Comparison of ENCODE assay signal across 8 cellular contexts in genomic region chr7:107890493-107890961, GRCh38. TPM values are rescaled to one million over a fixed set of nuclear protein-coding genes. Genes with fewer than 3 reads are reported as not detected.
A peak's percentile ranks its signal among the peaks of the same experiment; 100 is the strongest.
DNase-seq lines count a peak whose midpoint lies in the region; ATAC-seq, FAIRE-seq and TF ChIP-seq lines count a peak whose summit lies in the region.

No MANE protein-coding gene starts in this region.

- peak overlapping the region; percentile 95 for H3K9ac ChIP-seq in NT2/D1 (ENCODE audit: insufficient read length, low read depth)
- no peak overlapping the region for H3K9ac ChIP-seq in endodermal cell (ENCODE audit: extremely low read depth, low read length, poor library complexity, severe bottlenecking)

- H3K4me2 ChIP-seq in GM23338, result peak overlapping the region; percentile 85

- DNase-seq in GM12864 (ENCODE audit: low read depth), result no peak
- peak; percentile 11 for DNase-seq in GM23338 (ENCODE audit: low spot score)
- DNase-seq in NT2/D1 (ENCODE audit: low read depth, low spot score), result no peak
- DNase-seq in endodermal cell, result no peak
- DNase-seq in RCC 7860 (ENCODE audit: low spot score), result no peak
- DNase-seq in DMS114 treated with DMSO at 0.1 percent for 48 hours (lab: John Stamatoyannopoulos, UW; ENCODE audit: unreplicated experiment), result no peak
- no peak for DNase-seq in AG08395 (ENCODE audit: low spot score)

- H3K36me3 Mint-ChIP-seq in GM23338 (ENCODE audit: low read depth), result peaks cover 9% of the 10 kb centered on the region
- H3K36me3 Mint-ChIP-seq in endodermal cell (ENCODE audit: low read depth), result peaks cover 24% of the 10 kb centered on the region
- H3K36me3 Mint-ChIP-seq in nephron (ENCODE audit: low read depth), result peaks cover 24% of the 10 kb centered on the region

- H3K4me1 ChIP-seq in GM23338 (ENCODE audit: insufficient read depth) (peaks cover 8% of the 10 kb centered on the region; the same call in 1 of the 2 replicates), NT2/D1 (ENCODE audit: insufficient read depth, insufficient read length) (no peaks in the 10 kb centered on the region), endodermal cell (ENCODE audit: control insufficient read depth, insufficient read depth, low read length) (no peaks in the 10 kb centered on the region)

- peaks cover 10% of the 10 kb centered on the region for H3K4me1 Mint-ChIP-seq in GM23338
- H3K4me1 Mint-ChIP-seq in endodermal cell, result peaks cover 16% of the 10 kb centered on the region
- H3K4me1 Mint-ChIP-seq in nephron, result peaks cover 24% of the 10 kb centered on the region

- H3K27ac Mint-ChIP-seq in GM23338 (peak overlapping the region; percentile 99; the same call in 1 of the 2 replicates), endodermal cell (peak overlapping the region; percentile 98), nephron (peak overlapping the region; percentile 83 to 98 (median 95))

- FAIRE-seq in RCC 7860 (lab: Jason Lieb, UNC), result no peak

- H3K9me3 Mint-ChIP-seq in GM23338, result peaks cover 5% of the 10 kb centered on the region; the same call in 1 of the 3 replicates
- peaks cover 6% of the 10 kb centered on the region for H3K9me3 Mint-ChIP-seq in endodermal cell
- no peaks in the 10 kb centered on the region for H3K9me3 Mint-ChIP-seq in nephron

- peak; percentile 3; the same call in 2 of the 3 replicates for ATAC-seq in GM23338

- TF ChIP-seq CTCF in GM12864 (IDR thresholded peaks at IDR 0.05; ENCODE audit: low read depth, low read length, missing control alignments), result no peak
- no peak for TF ChIP-seq CTCF in GM23338 (conservative IDR thresholded peaks at IDR 0.05; ENCODE audit: low read depth in 2 of 2)
- no peak for TF ChIP-seq CTCF in endodermal cell (conservative IDR thresholded peaks at IDR 0.05)
- no peak for TF ChIP-seq CTCF in nephron (IDR thresholded peaks at IDR 0.05; ENCODE audit: unreplicated experiment in 3 of 3)

- H3F3A ChIP-seq in GM23338 (replicated peaks; ENCODE audit: low read depth), result no peaks in the 10 kb centered on the region

- peak overlapping the region; percentile 95 for H2AFZ ChIP-seq in GM23338

- H3K27me3 Mint-ChIP-seq in GM23338 (ENCODE audit: insufficient read depth, low read depth, poor library complexity), result peaks cover 4% of the 10 kb centered on the region
- peaks cover 8% of the 10 kb centered on the region for H3K27me3 Mint-ChIP-seq in endodermal cell (ENCODE audit: insufficient read depth)
- H3K27me3 Mint-ChIP-seq in nephron (ENCODE audit: low read depth), result no peaks in the 10 kb centered on the region

- peaks cover 42% of the 10 kb centered on the region for H3K79me2 ChIP-seq in GM23338 (replicated peaks; ENCODE audit: insufficient read depth)

- 0 out of 2 replicates have a peak, but pooled peaks cover 3% of the 10 kb centered on the region for H4K20me1 ChIP-seq in GM23338 (replicated peaks; ENCODE audit: insufficient read depth)

- no peaks in the 10 kb centered on the region; the same call in 1 of the 2 replicates for H3K36me3 ChIP-seq in GM23338 (ENCODE audit: insufficient read depth)
- peaks cover 27% of the 10 kb centered on the region for H3K36me3 ChIP-seq in NT2/D1 (ENCODE audit: insufficient read depth, insufficient read length, low read length)
- peaks cover 23% of the 10 kb centered on the region for H3K36me3 ChIP-seq in endodermal cell (ENCODE audit: control insufficient read depth, insufficient read depth, low read length)

- H3K27ac ChIP-seq in GM23338 (ENCODE audit: low read depth), result no peak overlapping the region
- H3K27ac ChIP-seq in endodermal cell (ENCODE audit: low read depth, low read length), result no peak overlapping the region

- no peaks in the 10 kb centered on the region for H3K9me2 ChIP-seq in GM23338 (ENCODE audit: insufficient read depth)

- 51 to 60% methylated on average over 3 to 6 of the region's 7 CpGs for WGBS in endodermal cell (ENCODE audit: insufficient coverage in 1 of 2, insufficient read length in 1 of 2), 2 experiments

- H3K27me3 ChIP-seq in GM23338 (ENCODE audit: insufficient read depth) (no peaks in the 10 kb centered on the region), NT2/D1 (ENCODE audit: insufficient read depth, insufficient read length) (no peaks in the 10 kb centered on the region), endodermal cell (ENCODE audit: control insufficient read depth, insufficient read depth, low read length, poor library complexity, severe bottlenecking) (peaks cover 9% of the 10 kb centered on the region)

- H3K4me3 Mint-ChIP-seq in GM23338, result peak overlapping the region; percentile 99
- H3K4me3 Mint-ChIP-seq in endodermal cell, result peak overlapping the region; percentile 89
- peak overlapping the region; percentile 96 to 97 (median 97) for H3K4me3 Mint-ChIP-seq in nephron

- H3K9me3 ChIP-seq in NT2/D1 (ENCODE audit: insufficient read depth, low read length) (no peaks in the 10 kb centered on the region), endodermal cell (ENCODE audit: control insufficient read depth, low read length) (no peaks in the 10 kb centered on the region)

- peak overlapping the region; percentile 85 for H3K4me3 ChIP-seq in GM12864 (ENCODE audit: low read depth, low read length)
- peak overlapping the region; percentile 80 for H3K4me3 ChIP-seq in GM23338
- H3K4me3 ChIP-seq in NT2/D1 (ENCODE audit: insufficient read length, low read depth), result peak overlapping the region; percentile 90
- H3K4me3 ChIP-seq in endodermal cell (ENCODE audit: low read length), result peak overlapping the region; percentile 93

TF ChIP-seq in GM23338, 12 proteins besides CTCF, POLR2A, EP300 and RAD21 (continues in another document):
- TF ChIP-seq POLR2AphosphoS5 (IDR thresholded peaks at IDR 0.05; ENCODE audit: low read depth) (no peak), ETS1 (IDR thresholded peaks at IDR 0.05) (no peak), CREB1 (CRISPR knock-in tag; IDR thresholded peaks at IDR 0.05; ENCODE audit: low read depth) (no peak)

RNA-seq across cellular contexts. Expression of gene DLD, which starts 0.5 kb away (rescaled TPM):
- 68.6 and 76.2 TPM in 2 replicates for total RNA-seq in GM23338 (2014; rRNA removed; shearing (Covaris generic))
- 28.8 and 38.1 TPM in 2 replicates for polyA plus RNA-seq in GM23338 (2016; fragmentation: Nextera tagmentation; extraction: Ambion mirVana)
- 10 to 100 TPM; 82.4 to 82.5 TPM for total RNA-seq in endodermal cell
- 91.3 TPM for polyA plus RNA-seq in endodermal cell (2013, experiment 1 of 2)
- 75.3 TPM for polyA plus RNA-seq in endodermal cell (2013, experiment 2 of 2)
